ENCODE assay signal across 22 cellular contexts in the genomic region with DNA sequence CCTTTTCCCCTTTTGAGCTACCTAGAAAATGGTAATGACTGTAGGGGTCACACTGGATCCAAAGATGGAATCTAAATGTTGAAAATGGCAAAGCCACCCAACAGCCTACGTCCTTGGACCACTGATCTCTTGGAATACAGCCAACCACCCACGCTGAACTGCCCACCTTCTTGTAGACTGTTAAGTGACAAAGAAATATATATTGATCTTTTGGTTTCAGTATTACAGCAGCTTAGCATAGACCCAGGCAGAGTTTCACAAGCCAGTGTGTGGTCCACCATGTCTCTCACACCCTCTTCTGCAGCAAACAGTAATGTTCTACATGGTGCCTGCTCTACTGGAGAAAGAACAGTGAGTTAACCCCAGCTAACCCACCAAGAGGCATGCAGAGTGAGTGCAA. TPM values are rescaled to one million over a fixed set of nuclear protein-coding genes. Genes with fewer than 3 reads are reported as not detected.
DNase-seq lines count a peak whose midpoint lies in the region; ATAC-seq, FAIRE-seq and TF ChIP-seq lines count a peak whose summit lies in the region.
"Had no signal": no experiment of that assay in that cellular context is flagged by ENCODE, and none has a peak within 500 bp of the region (broad histone marks: within the 10 kb centered on the region; RNA-seq: fewer than 3 reads in every experiment).

No MANE protein-coding gene starts in this region.

- intact Hi-C loops in lower leg skin (cut with DNase I; ENCODE audit: low total_unique reads) (no loop called here), psoas muscle (cut with DNase I) (no loop called here)

- H3K27me3 ChIP-seq in psoas muscle (ENCODE audit: insufficient read depth in 3 of 3, low read length in 2 of 3) (no peaks in the 10 kb centered on the region), right atrium auricular region (no peaks in the 10 kb centered on the region)
- H3K27me3 ChIP-seq: breast epithelium, dorsolateral prefrontal cortex, esophagus muscularis mucosa, heart right ventricle, transverse colon had no signal

- peak; percentile 75 for FAIRE-seq in GM18507 (lab: Jason Lieb, UNC)

- H3K36me3 ChIP-seq in psoas muscle (ENCODE audit: insufficient read depth in 1 of 2, low read depth in 1 of 2): no peaks in the 10 kb centered on the region
- H3K36me3 ChIP-seq in right atrium auricular region: no peaks in the 10 kb centered on the region
- H3K36me3 ChIP-seq: breast epithelium, esophagus muscularis mucosa, HAP-1, heart right ventricle, transverse colon had no signal

- H3K9me3 ChIP-seq in psoas muscle: no peaks in the 10 kb centered on the region
- no peaks in the 10 kb centered on the region for H3K9me3 ChIP-seq in right atrium auricular region
- H3K9me3 ChIP-seq: breast epithelium, esophagus muscularis mucosa, HAP-1, heart right ventricle, transverse colon had no signal

- WGBS in lower leg skin, 2 donors: 84 to 89% methylated on average over 2 of the region's 2 CpGs
- 70 to 77% (median 71%) methylated on average over 2 of the region's 2 CpGs for WGBS in psoas muscle, 3 donors

- ATAC-seq in GM19463 (IDR thresholded peaks at IDR 0.05; ENCODE audit: unreplicated experiment): peak; percentile 92
- ATAC-seq in HG02852 (IDR thresholded peaks at IDR 0.05; ENCODE audit: unreplicated experiment): peak; percentile 81
- peak; percentile 70 for ATAC-seq in HG03457 (IDR thresholded peaks at IDR 0.05; ENCODE audit: unreplicated experiment)
- no peak for ATAC-seq in psoas muscle
- ATAC-seq: activated naive CD4-positive, alpha-beta T cell treated with anti-CD3 and anti-CD28 coated beads, Interleukin-2, amount 50 U/mL, for 72 hours; heart right ventricle; stimulated activated memory B cell treated with anti-CD40 and anti-IgM and Interleukin-4, amounts not matched to agents 10 μg/mL and 1 μg/mL and 100 μg/mL, for 72 hours had no signal

- no peak for DNase-seq in GM18507 (ENCODE audit: extremely low spot score, insufficient read length, low read depth)
- DNase-seq in NCI-H345 (lab: John Stamatoyannopoulos, UW): no peak
- no peak for DNase-seq in lower leg skin (ENCODE audit: low spot score in 2 of 2)
- no peak for DNase-seq in psoas muscle
- no peak for DNase-seq in right atrium auricular region (ENCODE audit: low spot score)
- DNase-seq: activated CD4-positive, alpha-beta T cell treated with anti-CD3 and anti-CD28 coated beads for 1 hour; activated CD8-positive, alpha-beta memory T cell treated with anti-CD3 and anti-CD28 coated beads, Interleukin-2, amount 50 U/mL, for 4 hours; dorsolateral prefrontal cortex; heart right ventricle; Karpas-422; kidney glomerular epithelial cell; NCI-H1417; SHP77; transverse colon had no signal

- no peak overlapping the region for H3K27ac ChIP-seq in psoas muscle
- H3K27ac ChIP-seq in right atrium auricular region: no peak overlapping the region
- H3K27ac ChIP-seq: breast epithelium, esophagus muscularis mucosa, heart right ventricle, transverse colon had no signal

- no peak for TF ChIP-seq POLR2A in lower leg skin (IDR thresholded peaks at IDR 0.05)

- H3K4me3 ChIP-seq in lower leg skin (ENCODE audit: low read depth, poor library complexity, severe bottlenecking) (no peak overlapping the region), psoas muscle (no peak overlapping the region), right atrium auricular region (no peak overlapping the region)
- H3K4me3 ChIP-seq: breast epithelium, dorsolateral prefrontal cortex, esophagus muscularis mucosa, HAP-1, heart right ventricle, transverse colon had no signal

- TF ChIP-seq CTCF in lower leg skin (IDR thresholded peaks at IDR 0.05) (no peak), psoas muscle (IDR thresholded peaks at IDR 0.05) (no peak), right atrium auricular region (IDR thresholded peaks at IDR 0.05) (no peak)

- H3K4me1 ChIP-seq in psoas muscle (no peaks in the 10 kb centered on the region), right atrium auricular region (peaks cover 0 to 6% of the 10 kb centered on the region in 2 donors)
- H3K4me1 ChIP-seq: breast epithelium, HAP-1, transverse colon had no signal

RNA-seq across cellular contexts. Expression of gene CACNB4, which starts 20.2 kb away (rescaled TPM):
- total RNA-seq in lower leg skin (1 to 10 TPM; 2.4 to 6.3 (median 3.5) TPM), psoas muscle (1 to 10 TPM in 1 of 4 donors, under 1 TPM in 3; 0.21 to 1.1 (median 0.27) TPM), right atrium auricular region (under 1 TPM; 0.37 to 0.90 TPM)
- polyA plus RNA-seq in psoas muscle: under 1 TPM; 0.10 to 0.17 (median 0.13) TPM

Comparison
In these comparisons a context has a peak if more than half of its experiments do, and no peak if none do; other contexts are left out.
1. ATAC-seq: peak in GM19463 (single experiment), HG02852 (single experiment) and HG03457 (single experiment); none in psoas muscle (0 of 4).